25 cellular contexts compared by ENCODE assay signal in genomic region chr6:72635636-72636035, GRCh38. TPM values are rescaled to one million over a fixed set of nuclear protein-coding genes. Genes with fewer than 3 reads are reported as not detected.
"Had no signal": no experiment of that assay in that cellular context is flagged by ENCODE, and none has a peak within 500 bp of the region (broad histone marks: within the 10 kb centered on the region; RNA-seq: fewer than 3 reads in every experiment).

No MANE protein-coding gene starts in this region.

- H3K9me3 ChIP-seq: gastrocnemius medialis, lower lobe of right lung, neutrophil, tibial artery had no signal

- H3K27me3 ChIP-seq: gastrocnemius medialis, neutrophil, right lobe of liver, tibial artery had no signal

- H3K4me1 ChIP-seq: lower lobe of right lung, parathyroid adenoma, right lobe of liver had no signal

- ATAC-seq: esophagus mucosa; gastrocnemius medialis; left ventricle myocardium superior; lower lobe of right lung; natural killer cell treated with Interleukin-12 subunit alpha and Interleukin-12 subunit beta and Interleukin-15 and Interleukin-18, amount 100 ng/mL, for 72 hours; right lobe of liver; stimulated activated naive CD8-positive, alpha-beta T cell treated with anti-CD3 and anti-CD28 coated beads, Interleukin-15, amount 100 ng/mL, for 72 hours had no signal

- H3K4me3 ChIP-seq: gastrocnemius medialis, lower lobe of right lung, right lobe of liver, tibial artery had no signal

- H3K4me3 Mint-ChIP-seq: dendritic cell treated with granulocyte-macrophage colony-stimulating factor and Interleukin-4, amounts not matched to agents 40 ng/mL and 50 ng/mL, for 4 days; endodermal cell; naive B cell; natural killer cell treated with Interleukin-12 subunit alpha and Interleukin-12 subunit beta and Interleukin-15 and Interleukin-18, amount 100 ng/mL, for 72 hours; neural crest cell; stimulated activated naive CD8-positive, alpha-beta T cell treated with anti-CD3 and anti-CD28 coated beads, Interleukin-15, amount 100 ng/mL, for 72 hours; type B pancreatic cell had no signal

- H3K27ac ChIP-seq: epithelial cell of prostate, gastrocnemius medialis, lower lobe of right lung, neutrophil, parathyroid adenoma, right lobe of liver, tibial artery had no signal

- H3K4me1 Mint-ChIP-seq: neural crest cell had no signal

- DNase-seq: effector CD8-positive, alpha-beta T cell; endodermal cell; foreskin fibroblast; gastrocnemius medialis; head of caudate nucleus; left ventricle myocardium superior; lower lobe of right lung; naive B cell; right lobe of liver; small intestine; stimulated activated CD4-positive, alpha-beta T cell treated with anti-CD3 and anti-CD28 coated beads, Interleukin-15, amount 100 ng/mL, for 24 hours; stimulated activated CD4-positive, alpha-beta T cell treated with anti-CD3 and anti-CD28 coated beads, Interleukin-2, amount 100 ng/mL, for 48 hours; stimulated activated naive CD4-positive, alpha-beta T cell; stimulated activated naive CD8-positive, alpha-beta T cell treated with anti-CD3 and anti-CD28 coated beads, Interleukin-15, amount 100 ng/mL, for 72 hours; tibial artery had no signal

- H2AFZ ChIP-seq: parathyroid adenoma had no signal

- H3K36me3 Mint-ChIP-seq: natural killer cell treated with Interleukin-12 subunit alpha and Interleukin-12 subunit beta and Interleukin-15 and Interleukin-18, amount 100 ng/mL, for 72 hours; type B pancreatic cell had no signal

- H3K79me2 ChIP-seq: parathyroid adenoma had no signal

- H3K27me3 Mint-ChIP-seq: dendritic cell treated with granulocyte-macrophage colony-stimulating factor and Interleukin-4, amounts not matched to agents 40 ng/mL and 50 ng/mL, for 4 days; naive B cell; natural killer cell treated with Interleukin-12 subunit alpha and Interleukin-12 subunit beta and Interleukin-15 and Interleukin-18, amount 100 ng/mL, for 72 hours; stimulated activated naive CD8-positive, alpha-beta T cell treated with anti-CD3 and anti-CD28 coated beads, Interleukin-15, amount 100 ng/mL, for 72 hours had no signal

- H3K9me3 Mint-ChIP-seq: dendritic cell treated with granulocyte-macrophage colony-stimulating factor and Interleukin-4, amounts not matched to agents 40 ng/mL and 50 ng/mL, for 4 days; natural killer cell treated with Interleukin-12 subunit alpha and Interleukin-12 subunit beta and Interleukin-15 and Interleukin-18, amount 100 ng/mL, for 72 hours; type B pancreatic cell had no signal

- H3K27ac Mint-ChIP-seq: dendritic cell treated with granulocyte-macrophage colony-stimulating factor and Interleukin-4, amounts not matched to agents 40 ng/mL and 50 ng/mL, for 4 days; endodermal cell; natural killer cell treated with Interleukin-12 subunit alpha and Interleukin-12 subunit beta and Interleukin-15 and Interleukin-18, amount 100 ng/mL, for 72 hours; progenitor cell of endocrine pancreas; stimulated activated naive CD8-positive, alpha-beta T cell treated with anti-CD3 and anti-CD28 coated beads, Interleukin-15, amount 100 ng/mL, for 72 hours; type B pancreatic cell had no signal

- H3K36me3 ChIP-seq: gastrocnemius medialis, lower lobe of right lung, neutrophil, right lobe of liver, tibial artery had no signal

- H3K9ac ChIP-seq: parathyroid adenoma had no signal

RNA-seq across cellular contexts. Expression of gene KCNQ5, which starts 13.8 kb away (rescaled TPM):
- total RNA-seq: left ventricle myocardium superior, mesenteric fat pad had no signal
